In the genomic region with DNA sequence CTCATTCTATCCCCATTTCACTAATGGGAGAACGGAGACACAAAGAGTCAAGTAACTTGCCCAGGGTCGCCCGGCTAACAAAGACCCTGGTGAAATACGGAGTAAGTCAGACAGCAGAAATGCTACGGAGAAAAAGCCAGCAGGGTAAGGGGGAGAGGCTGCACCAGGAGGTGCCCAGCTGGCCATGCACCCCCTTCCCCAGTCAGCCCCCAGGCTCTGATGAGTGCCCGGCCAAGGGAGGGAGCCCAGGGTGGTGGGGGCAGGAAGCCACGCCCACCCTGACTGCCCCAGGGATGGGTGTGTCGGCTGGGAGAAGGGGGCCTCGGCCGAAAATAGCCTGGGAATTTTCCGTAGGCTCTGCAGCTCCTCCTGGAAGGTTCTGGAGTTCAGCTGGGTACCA, we compare ENCODE assay signal across 11 cellular contexts. TPM values are rescaled to one million over a fixed set of nuclear protein-coding genes. Genes with fewer than 3 reads are reported as not detected.
DNase-seq lines count a peak whose midpoint lies in the region; ATAC-seq, FAIRE-seq and TF ChIP-seq lines count a peak whose summit lies in the region.
"Had no signal": no experiment of that assay in that cellular context is flagged by ENCODE, and none has a peak within 500 bp of the region (broad histone marks: within the 10 kb centered on the region; RNA-seq: fewer than 3 reads in every experiment).

No MANE protein-coding gene starts in this region.

- H3K9me3 Mint-ChIP-seq in CD8-positive, alpha-beta memory T cell = no peaks in the 10 kb centered on the region
- H3K9me3 Mint-ChIP-seq in IgD-negative memory B cell (no peaks in the 10 kb centered on the region), endothelial cell (ENCODE audit: unreplicated experiment) (no peaks in the 10 kb centered on the region), osteocyte (ENCODE audit: unreplicated experiment) (no peaks in the 10 kb centered on the region)

- TF ChIP-seq CTCF in endothelial cell (IDR thresholded peaks at IDR 0.05; ENCODE audit: unreplicated experiment) (no peak), osteocyte (IDR thresholded peaks at IDR 0.05) (no peak)

- no peaks in the 10 kb centered on the region for H3K27me3 ChIP-seq in CD8-positive, alpha-beta memory T cell (ENCODE audit: insufficient read depth, low read length, poor library complexity, severe bottlenecking)

- H3K27ac Mint-ChIP-seq in CD8-positive, alpha-beta memory T cell = peak overlapping the region; percentile 41 to 80 (median 56)
- peak overlapping the region in 1 of 3 donors; percentile 70 for H3K27ac Mint-ChIP-seq in IgD-negative memory B cell
- H3K27ac Mint-ChIP-seq in endothelial cell (ENCODE audit: unreplicated experiment) = peak overlapping the region; percentile 61
- H3K27ac Mint-ChIP-seq in osteocyte (ENCODE audit: unreplicated experiment) = peak overlapping the region; percentile 76

- POLR2A ChIA-PET in CD8-positive, alpha-beta memory T cell (lab: Charles Lee) = no interaction called here

- FAIRE-seq in GM19239 (lab: Jason Lieb, UNC) = no peak
- FAIRE-seq: endometrium had no signal

- H3K36me3 Mint-ChIP-seq in CD8-positive, alpha-beta memory T cell = peaks cover 0 to 17% (median 0%) of the 10 kb centered on the region in 3 donors
- no peaks in the 10 kb centered on the region for H3K36me3 Mint-ChIP-seq in IgD-negative memory B cell
- peaks cover 9% of the 10 kb centered on the region for H3K36me3 Mint-ChIP-seq in endothelial cell (ENCODE audit: low read depth, unreplicated experiment)
- H3K36me3 Mint-ChIP-seq in osteocyte (ENCODE audit: unreplicated experiment) = no peaks in the 10 kb centered on the region

- H3K27me3 Mint-ChIP-seq in CD8-positive, alpha-beta memory T cell = no peaks in the 10 kb centered on the region
- H3K27me3 Mint-ChIP-seq in IgD-negative memory B cell (no peaks in the 10 kb centered on the region), endothelial cell (ENCODE audit: unreplicated experiment) (peaks cover 11% of the 10 kb centered on the region), osteocyte (ENCODE audit: unreplicated experiment) (no peaks in the 10 kb centered on the region)

- peaks cover 5% of the 10 kb centered on the region for H3K36me3 ChIP-seq in CD8-positive, alpha-beta memory T cell (ENCODE audit: insufficient read depth, low read length)

- H3K27ac ChIP-seq in CD8-positive, alpha-beta memory T cell (ENCODE audit: low read depth, low read length) = peak overlapping the region; percentile 1

- H3K9me3 ChIP-seq in CD8-positive, alpha-beta memory T cell (ENCODE audit: low read length) = no peaks in the 10 kb centered on the region

- ATAC-seq in GM21526 (IDR thresholded peaks at IDR 0.05; ENCODE audit: low FRiP score, unreplicated experiment) = no peak

- H3K4me3 Mint-ChIP-seq in CD8-positive, alpha-beta memory T cell = peak overlapping the region in 4 of 7 donors; percentile 10 to 61 (median 32)
- H3K4me3 Mint-ChIP-seq in IgD-negative memory B cell (peak overlapping the region in 3 of 4 donors; percentile 61 to 65 (median 65)), endothelial cell (ENCODE audit: unreplicated experiment) (no peak overlapping the region), osteocyte (ENCODE audit: unreplicated experiment) (peak overlapping the region; percentile 52)

- DNase-seq in CD8-positive, alpha-beta memory T cell = no peak
- DNase-seq in endothelial cell (ENCODE audit: low spot score) = no peak
- DNase-seq in osteocyte (ENCODE audit: extremely low spot score, unreplicated experiment) = no peak
- DNase-seq in HuH-7.5 (ENCODE audit: low spot score) = no peak
- no peak for DNase-seq in GM19239 (ENCODE audit: insufficient read length, low spot score)
- DNase-seq in GF-D8 (lab: John Stamatoyannopoulos, UW) = no peak
- DNase-seq: DMS79 treated with DMSO at 0.1 percent for 48 hours, NCI-H510A treated with DMSO at 0.1 percent for 48 hours had no signal

- H3K4me1 Mint-ChIP-seq in CD8-positive, alpha-beta memory T cell = peaks cover 42 to 60% (median 48%) of the 10 kb centered on the region in 3 donors
- H3K4me1 Mint-ChIP-seq in IgD-negative memory B cell (peaks cover 26 to 44% (median 32%) of the 10 kb centered on the region in 3 donors), endothelial cell (ENCODE audit: unreplicated experiment) (peaks cover 38% of the 10 kb centered on the region), osteocyte (ENCODE audit: unreplicated experiment) (peaks cover 81% of the 10 kb centered on the region)

- CTCF ChIA-PET in CD8-positive, alpha-beta memory T cell (lab: Charles Lee) = interaction anchor here (0.7 to 1.1 kb wide), 2 partner anchors 16 to 144 kb away, joined by 3 to 4 read pairs; no protein-coding TSS in a partner anchor

- no peak overlapping the region for H3K4me3 ChIP-seq in CD8-positive, alpha-beta memory T cell (ENCODE audit: low read length)

- H3K4me1 ChIP-seq in CD8-positive, alpha-beta memory T cell (ENCODE audit: insufficient read depth, low read length) = peaks cover 23% of the 10 kb centered on the region

RNA-seq across cellular contexts. Expression of a gene that starts 4.3 kb away (rescaled TPM):
- total RNA-seq in CD8-positive, alpha-beta memory T cell = 10 to 100 TPM; 52.6 to 57.8 TPM
- 58.5 TPM for polyA plus RNA-seq in CD8-positive, alpha-beta memory T cell
- 36.4 TPM for polyA plus RNA-seq in IgD-negative memory B cell
- 127 TPM for total RNA-seq in endothelial cell (ENCODE audit: unreplicated experiment)
- total RNA-seq in osteocyte = 69.6 and 70.2 TPM in 2 replicates

RNA-seq across cellular contexts. Expression of a gene that starts 17.7 kb away (rescaled TPM):
- total RNA-seq in CD8-positive, alpha-beta memory T cell = not detected
- not detected for polyA plus RNA-seq in CD8-positive, alpha-beta memory T cell
- not detected for polyA plus RNA-seq in IgD-negative memory B cell
- not detected for total RNA-seq in endothelial cell (ENCODE audit: unreplicated experiment)
- total RNA-seq in osteocyte = not detected in 2 replicates
